18 cellular contexts compared by ENCODE assay signal in genomic region chr2:232491139-232491780, GRCh38. TPM values are rescaled to one million over a fixed set of nuclear protein-coding genes. Genes with fewer than 3 reads are reported as not detected.
"Had no signal": no experiment of that assay in that cellular context is flagged by ENCODE, and none has a peak within 500 bp of the region (broad histone marks: within the 10 kb centered on the region; RNA-seq: fewer than 3 reads in every experiment).

No MANE protein-coding gene starts in this region.

- H3K4me3 ChIP-seq: ascending aorta, left lung had no signal

- DNase-seq: activated CD4-positive, alpha-beta T cell treated with anti-CD3 and anti-CD28 coated beads for 4 hours; activated CD8-positive, alpha-beta T cell treated with anti-CD3 and anti-CD28 coated beads, Interleukin-2, amount 10 ng/mL, durations not matched to agents 7 days and 5 days; activated naive CD4-positive, alpha-beta T cell; foreskin melanocyte; mesendoderm; T-helper 9 cell; WERI-Rb-1 had no signal

- H3K4me1 ChIP-seq: ascending aorta had no signal

- H3K4me3 Mint-ChIP-seq: activated CD8-positive, alpha-beta T cell treated with anti-CD3 and anti-CD28 coated beads, Interleukin-2, amount 10 ng/mL, durations not matched to agents 7 days and 5 days; activated T-helper 1 cell treated with anti-CD3 and anti-CD28 coated beads, Interleukin-12 subunit alpha, Interleukin-12 subunit beta, Interleukin-2, Interleukin-4 antibody, amounts not matched to agents 30 ng/mL and 10 ng/mL and 1 ng/mL, durations not matched to agents 14 hours and 24 hours and 36 hours; stimulated activated naive CD8-positive, alpha-beta T cell treated with anti-CD3 and anti-CD28 coated beads, Interleukin-15, Interleukin-2, amounts not matched to agents 100 ng/mL and 50 ng/mL, for 24 hours had no signal

- H3K27ac Mint-ChIP-seq: activated CD8-positive, alpha-beta T cell treated with anti-CD3 and anti-CD28 coated beads, Interleukin-2, amount 10 ng/mL, durations not matched to agents 7 days and 5 days; activated T-helper 1 cell treated with anti-CD3 and anti-CD28 coated beads, Interleukin-12 subunit alpha, Interleukin-12 subunit beta, Interleukin-2, Interleukin-4 antibody, amounts not matched to agents 30 ng/mL and 10 ng/mL and 1 ng/mL, durations not matched to agents 14 hours and 24 hours and 36 hours; nephron; stimulated activated naive CD8-positive, alpha-beta T cell treated with anti-CD3 and anti-CD28 coated beads, Interleukin-15, Interleukin-2, amounts not matched to agents 100 ng/mL and 50 ng/mL, for 24 hours had no signal

- H3K27ac ChIP-seq: ascending aorta, left lung, WERI-Rb-1 had no signal

- H3K36me3 ChIP-seq: ascending aorta, left lung, WERI-Rb-1 had no signal

- H3K9me3 Mint-ChIP-seq: activated T-helper 1 cell treated with anti-CD3 and anti-CD28 coated beads, Interleukin-12 subunit alpha, Interleukin-12 subunit beta, Interleukin-2, Interleukin-4 antibody, amounts not matched to agents 30 ng/mL and 10 ng/mL and 1 ng/mL, durations not matched to agents 14 hours and 24 hours and 36 hours; nephron; stimulated activated naive CD8-positive, alpha-beta T cell treated with anti-CD3 and anti-CD28 coated beads, Interleukin-15, Interleukin-2, amounts not matched to agents 100 ng/mL and 50 ng/mL, for 24 hours had no signal

- H3K9me3 ChIP-seq: ascending aorta, left lung had no signal

- FAIRE-seq: colon, endothelial cell of umbilical vein, islet of Langerhans had no signal

- H3K27me3 ChIP-seq: ascending aorta had no signal

- ATAC-seq: activated CD8-positive, alpha-beta T cell treated with anti-CD3 and anti-CD28 coated beads, Interleukin-2, amount 10 ng/mL, durations not matched to agents 7 days and 5 days; left lung; right cardiac atrium had no signal

RNA-seq across cellular contexts. Expression of gene ECEL1, which starts 3.6 kb away (rescaled TPM):
- total RNA-seq: activated CD8-positive, alpha-beta T cell treated with anti-CD3 and anti-CD28 coated beads, Interleukin-2, amount 10 ng/mL, durations not matched to agents 7 days and 5 days; activated T-helper 1 cell treated with anti-CD3 and anti-CD28 coated beads, Interleukin-12 subunit alpha, Interleukin-12 subunit beta, Interleukin-2, Interleukin-4 antibody, amounts not matched to agents 30 ng/mL and 10 ng/mL and 1 ng/mL, durations not matched to agents 14 hours and 24 hours and 36 hours; endothelial cell of umbilical vein had no signal
- polyA plus RNA-seq: endothelial cell of umbilical vein had no signal

RNA-seq across cellular contexts. Expression of gene PRSS56, which starts 28.9 kb away (rescaled TPM):
- total RNA-seq: activated CD8-positive, alpha-beta T cell treated with anti-CD3 and anti-CD28 coated beads, Interleukin-2, amount 10 ng/mL, durations not matched to agents 7 days and 5 days; activated T-helper 1 cell treated with anti-CD3 and anti-CD28 coated beads, Interleukin-12 subunit alpha, Interleukin-12 subunit beta, Interleukin-2, Interleukin-4 antibody, amounts not matched to agents 30 ng/mL and 10 ng/mL and 1 ng/mL, durations not matched to agents 14 hours and 24 hours and 36 hours; ascending aorta; endothelial cell of umbilical vein; left lung; ureter had no signal
- polyA plus RNA-seq: endothelial cell of umbilical vein had no signal

RNA-seq across cellular contexts. Expression of gene CHRND, which starts 34.7 kb away (rescaled TPM):
- total RNA-seq: activated CD8-positive, alpha-beta T cell treated with anti-CD3 and anti-CD28 coated beads, Interleukin-2, amount 10 ng/mL, durations not matched to agents 7 days and 5 days; activated T-helper 1 cell treated with anti-CD3 and anti-CD28 coated beads, Interleukin-12 subunit alpha, Interleukin-12 subunit beta, Interleukin-2, Interleukin-4 antibody, amounts not matched to agents 30 ng/mL and 10 ng/mL and 1 ng/mL, durations not matched to agents 14 hours and 24 hours and 36 hours; ascending aorta; endothelial cell of umbilical vein; left lung; temporal lobe; ureter had no signal
- polyA plus RNA-seq: endothelial cell of umbilical vein had no signal

RNA-seq across cellular contexts. Expression of gene ALPI, which starts 35.3 kb away (rescaled TPM):
- total RNA-seq: activated CD8-positive, alpha-beta T cell treated with anti-CD3 and anti-CD28 coated beads, Interleukin-2, amount 10 ng/mL, durations not matched to agents 7 days and 5 days; activated T-helper 1 cell treated with anti-CD3 and anti-CD28 coated beads, Interleukin-12 subunit alpha, Interleukin-12 subunit beta, Interleukin-2, Interleukin-4 antibody, amounts not matched to agents 30 ng/mL and 10 ng/mL and 1 ng/mL, durations not matched to agents 14 hours and 24 hours and 36 hours; ascending aorta; endothelial cell of umbilical vein; left lung; right cardiac atrium; temporal lobe; ureter had no signal
- polyA plus RNA-seq: endothelial cell of umbilical vein, right cardiac atrium had no signal

RNA-seq across cellular contexts. Expression of gene CHRNG, which starts 48.2 kb away (rescaled TPM):
- total RNA-seq: activated CD8-positive, alpha-beta T cell treated with anti-CD3 and anti-CD28 coated beads, Interleukin-2, amount 10 ng/mL, durations not matched to agents 7 days and 5 days; activated T-helper 1 cell treated with anti-CD3 and anti-CD28 coated beads, Interleukin-12 subunit alpha, Interleukin-12 subunit beta, Interleukin-2, Interleukin-4 antibody, amounts not matched to agents 30 ng/mL and 10 ng/mL and 1 ng/mL, durations not matched to agents 14 hours and 24 hours and 36 hours; ascending aorta; endothelial cell of umbilical vein; left lung; right cardiac atrium; temporal lobe; ureter had no signal
- polyA plus RNA-seq: endothelial cell of umbilical vein, right cardiac atrium had no signal
